34 cellular contexts compared by ENCODE assay signal in genomic region chr5:133777951-133778350, GRCh38.
"Had no signal": no experiment of that assay in that cellular context is flagged by ENCODE, and none has a peak within 500 bp of the region (broad histone marks: within the 10 kb centered on the region; RNA-seq: fewer than 3 reads in every experiment).

No MANE protein-coding gene starts in this region.

- H3K36me3 Mint-ChIP-seq: activated CD4-positive, alpha-beta memory T cell treated with anti-CD3 and anti-CD28 coated beads for 36 hours; activated naive CD4-positive, alpha-beta T cell treated with anti-CD3 and anti-CD28 coated beads, Interleukin-2, amount 10 ng/mL, durations not matched to agents 7 days and 5 days; activated naive CD4-positive, alpha-beta T cell treated with anti-CD3 and anti-CD28 coated beads, Interleukin-2, amount 50 U/mL, for 24 hours; activated naive CD8-positive, alpha-beta T cell; activated naive CD8-positive, alpha-beta T cell treated with anti-CD3 and anti-CD28 coated beads, Interleukin-2, amount 10 ng/mL, durations not matched to agents 7 days and 5 days; brain had no signal

- H3K27ac ChIP-seq: ascending aorta, cardiac muscle cell, VCaP had no signal

- H3K4me3 Mint-ChIP-seq: activated B cell treated with CpG ODN at 0.5 μM for 24 hours; activated CD4-positive, alpha-beta memory T cell treated with anti-CD3 and anti-CD28 coated beads for 36 hours; activated CD4-positive, alpha-beta T cell treated with anti-CD3 and anti-CD28 coated beads, Interleukin-2, amount 10 ng/mL, durations not matched to agents 24 days and 14 days; activated CD8-positive, alpha-beta T cell treated with anti-CD3 and anti-CD28 coated beads for 36 hours; activated naive CD4-positive, alpha-beta T cell treated with anti-CD3 and anti-CD28 coated beads, Interleukin-2, amount 10 ng/mL, durations not matched to agents 7 days and 5 days; activated naive CD4-positive, alpha-beta T cell treated with anti-CD3 and anti-CD28 coated beads, Interleukin-2, amount 50 U/mL, for 24 hours; activated naive CD8-positive, alpha-beta T cell; activated naive CD8-positive, alpha-beta T cell treated with anti-CD3 and anti-CD28 coated beads, Interleukin-2, amount 10 ng/mL, durations not matched to agents 7 days and 5 days; activated naive CD8-positive, alpha-beta T cell treated with anti-CD3 and anti-CD28 coated beads, Interleukin-2, amount 50 U/mL, for 24 hours; activated T-cell treated with anti-CD3 and anti-CD28 coated beads, Interleukin-2, amount 50 U/mL, for 4 hours; brain; central memory CD8-positive, alpha-beta T cell; T-helper 1 cell treated with Interleukin-12 subunit alpha and Interleukin-12 subunit beta and Interleukin-4 antibody, amounts not matched to agents 30 μg/mL and 1 μg/mL, for 36 hours; T-helper 2 cell treated with Interferon-gamma antibody and Interleukin-4, amounts not matched to agents 5 μg/mL and 100 μg/mL, for 36 hours had no signal

- H3K9me3 Mint-ChIP-seq: activated B cell treated with CpG ODN at 0.5 μM for 24 hours; activated CD4-positive, alpha-beta memory T cell treated with anti-CD3 and anti-CD28 coated beads for 36 hours; activated CD4-positive, alpha-beta T cell treated with anti-CD3 and anti-CD28 coated beads, Interleukin-2, amount 10 ng/mL, durations not matched to agents 24 days and 14 days; activated CD8-positive, alpha-beta T cell treated with anti-CD3 and anti-CD28 coated beads for 36 hours; activated naive CD4-positive, alpha-beta T cell treated with anti-CD3 and anti-CD28 coated beads, Interleukin-2, amount 10 ng/mL, durations not matched to agents 7 days and 5 days; activated naive CD4-positive, alpha-beta T cell treated with anti-CD3 and anti-CD28 coated beads, Interleukin-2, amount 50 U/mL, for 24 hours; activated naive CD8-positive, alpha-beta T cell treated with anti-CD3 and anti-CD28 coated beads, Interleukin-2, amount 10 ng/mL, durations not matched to agents 7 days and 5 days; activated naive CD8-positive, alpha-beta T cell treated with anti-CD3 and anti-CD28 coated beads, Interleukin-2, amount 50 U/mL, for 24 hours; activated T-cell treated with anti-CD3 and anti-CD28 coated beads, Interleukin-2, amount 50 U/mL, for 4 hours; activated T-helper 2 cell treated with anti-CD3 and anti-CD28 coated beads, Interferon-gamma antibody, Interleukin-2, Interleukin-4, amounts not matched to agents 10 μg/mL and 5 μg/mL and 100 μg/mL, durations not matched to agents 14 hours and 24 hours and 36 hours; central memory CD8-positive, alpha-beta T cell; T-helper 1 cell treated with Interleukin-12 subunit alpha and Interleukin-12 subunit beta and Interleukin-4 antibody, amounts not matched to agents 30 μg/mL and 1 μg/mL, for 36 hours; T-helper 2 cell treated with Interferon-gamma antibody and Interleukin-4, amounts not matched to agents 5 μg/mL and 100 μg/mL, for 36 hours had no signal

- H3K4me1 ChIP-seq: ascending aorta had no signal

- H3K4me1 Mint-ChIP-seq: activated B cell treated with CpG ODN at 0.5 μM for 24 hours; activated CD4-positive, alpha-beta T cell treated with anti-CD3 and anti-CD28 coated beads, Interleukin-2, amount 10 ng/mL, durations not matched to agents 24 days and 14 days; activated naive CD4-positive, alpha-beta T cell treated with anti-CD3 and anti-CD28 coated beads, Interleukin-2, amount 10 ng/mL, durations not matched to agents 7 days and 5 days; activated naive CD4-positive, alpha-beta T cell treated with anti-CD3 and anti-CD28 coated beads, Interleukin-2, amount 50 U/mL, for 24 hours; activated naive CD8-positive, alpha-beta T cell treated with anti-CD3 and anti-CD28 coated beads, Interleukin-2, amount 10 ng/mL, durations not matched to agents 7 days and 5 days; activated naive CD8-positive, alpha-beta T cell treated with anti-CD3 and anti-CD28 coated beads, Interleukin-2, amount 50 U/mL, for 24 hours; central memory CD8-positive, alpha-beta T cell had no signal

- H3K36me3 ChIP-seq: ascending aorta, cardiac muscle cell had no signal

- H3K27ac Mint-ChIP-seq: activated B cell treated with CpG ODN at 0.5 μM for 24 hours; activated CD4-positive, alpha-beta memory T cell treated with anti-CD3 and anti-CD28 coated beads for 36 hours; activated CD4-positive, alpha-beta T cell treated with anti-CD3 and anti-CD28 coated beads, Interleukin-2, amount 10 ng/mL, durations not matched to agents 24 days and 14 days; activated CD8-positive, alpha-beta T cell treated with anti-CD3 and anti-CD28 coated beads for 36 hours; activated naive CD4-positive, alpha-beta T cell treated with anti-CD3 and anti-CD28 coated beads, Interleukin-2, amount 10 ng/mL, durations not matched to agents 7 days and 5 days; activated naive CD4-positive, alpha-beta T cell treated with anti-CD3 and anti-CD28 coated beads, Interleukin-2, amount 50 U/mL, for 24 hours; activated naive CD8-positive, alpha-beta T cell; activated naive CD8-positive, alpha-beta T cell treated with anti-CD3 and anti-CD28 coated beads, Interleukin-2, amount 10 ng/mL, durations not matched to agents 7 days and 5 days; activated naive CD8-positive, alpha-beta T cell treated with anti-CD3 and anti-CD28 coated beads, Interleukin-2, amount 50 U/mL, for 24 hours; activated T-helper 2 cell treated with anti-CD3 and anti-CD28 coated beads, Interferon-gamma antibody, Interleukin-2, Interleukin-4, amounts not matched to agents 10 μg/mL and 5 μg/mL and 100 μg/mL, durations not matched to agents 14 hours and 24 hours and 36 hours; brain; T-helper 1 cell treated with Interleukin-12 subunit alpha and Interleukin-12 subunit beta and Interleukin-4 antibody, amounts not matched to agents 30 μg/mL and 1 μg/mL, for 36 hours; T-helper 2 cell treated with Interferon-gamma antibody and Interleukin-4, amounts not matched to agents 5 μg/mL and 100 μg/mL, for 36 hours had no signal

- H3K27me3 Mint-ChIP-seq: activated CD4-positive, alpha-beta memory T cell treated with anti-CD3 and anti-CD28 coated beads for 36 hours; activated CD8-positive, alpha-beta T cell treated with anti-CD3 and anti-CD28 coated beads for 36 hours; activated naive CD4-positive, alpha-beta T cell treated with anti-CD3 and anti-CD28 coated beads, Interleukin-2, amount 10 ng/mL, durations not matched to agents 7 days and 5 days; activated naive CD4-positive, alpha-beta T cell treated with anti-CD3 and anti-CD28 coated beads, Interleukin-2, amount 50 U/mL, for 24 hours; activated naive CD8-positive, alpha-beta T cell; activated naive CD8-positive, alpha-beta T cell treated with anti-CD3 and anti-CD28 coated beads, Interleukin-2, amount 50 U/mL, for 24 hours had no signal

- H3K27me3 ChIP-seq: ascending aorta had no signal

- ATAC-seq: activated CD8-positive, alpha-beta T cell treated with anti-CD3 and anti-CD28 coated beads for 36 hours; activated naive CD8-positive, alpha-beta T cell treated with anti-CD3 and anti-CD28 coated beads, Interleukin-2, amount 50 U/mL, for 24 hours; activated T-cell treated with anti-CD3 and anti-CD28 coated beads, Interleukin-2, amount 50 U/mL, for 4 hours had no signal

- H3K4me3 ChIP-seq: ascending aorta, cardiac muscle cell had no signal

- H3K9me3 ChIP-seq: ascending aorta had no signal

- DNase-seq: activated B cell treated with CpG ODN at 0.5 μM for 24 hours; activated CD4-positive, alpha-beta memory T cell treated with anti-CD3 and anti-CD28 coated beads for 36 hours; activated CD4-positive, alpha-beta T cell treated with anti-CD3 and anti-CD28 coated beads for 4 hours; activated CD4-positive, alpha-beta T cell treated with anti-CD3 and anti-CD28 coated beads, Interleukin-2, amount 10 ng/mL, durations not matched to agents 24 days and 14 days; activated CD4-positive, alpha-beta T cell treated with anti-CD3 and anti-CD28 coated beads, Interleukin-2, amount 50 U/mL, for 1 hour; activated CD4-positive, alpha-beta T cell treated with anti-CD3 and anti-CD28 coated beads, Interleukin-2, amount 50 U/mL, for 4 hours; activated CD4-positive, CD25-positive, alpha-beta regulatory T cell treated with anti-CD3 and anti-CD28 coated beads, Interleukin-2, amount 50 U/mL, for 72 hours; activated CD8-positive, alpha-beta memory T cell treated with anti-CD3 and anti-CD28 coated beads, Interleukin-2, amount 50 U/mL, for 4 hours; activated CD8-positive, alpha-beta T cell treated with anti-CD3 and anti-CD28 coated beads for 36 hours; activated effector memory CD4-positive, alpha-beta T cell treated with Interleukin-2 at 50 U/mL for 16 hours; activated gamma-delta T cell; activated naive CD4-positive, alpha-beta T cell treated with anti-CD3 and anti-CD28 coated beads, Interleukin-2, amount 10 ng/mL, durations not matched to agents 7 days and 5 days; activated naive CD4-positive, alpha-beta T cell treated with Interleukin-2 at 50 U/mL for 16 hours; activated naive CD8-positive, alpha-beta T cell treated with anti-CD3 and anti-CD28 coated beads, Interleukin-2, amount 10 ng/mL, durations not matched to agents 7 days and 5 days; activated naive CD8-positive, alpha-beta T cell treated with anti-CD3 and anti-CD28 coated beads, Interleukin-2, amount 50 U/mL, for 24 hours; activated T-cell treated with anti-CD3 and anti-CD28 coated beads for 4 hours; activated T-cell treated with anti-CD3 and anti-CD28 coated beads, Interleukin-2, amount 50 U/mL, for 1 hour; activated T-cell treated with anti-CD3 and anti-CD28 coated beads, Interleukin-2, amount 50 U/mL, for 4 hours; amygdala; anterior cingulate cortex; caudate nucleus; T-helper 1 cell; T-helper 2 cell; T-helper 9 cell had no signal
